ENCODE assay signal across 20 cellular contexts in the genomic region with DNA sequence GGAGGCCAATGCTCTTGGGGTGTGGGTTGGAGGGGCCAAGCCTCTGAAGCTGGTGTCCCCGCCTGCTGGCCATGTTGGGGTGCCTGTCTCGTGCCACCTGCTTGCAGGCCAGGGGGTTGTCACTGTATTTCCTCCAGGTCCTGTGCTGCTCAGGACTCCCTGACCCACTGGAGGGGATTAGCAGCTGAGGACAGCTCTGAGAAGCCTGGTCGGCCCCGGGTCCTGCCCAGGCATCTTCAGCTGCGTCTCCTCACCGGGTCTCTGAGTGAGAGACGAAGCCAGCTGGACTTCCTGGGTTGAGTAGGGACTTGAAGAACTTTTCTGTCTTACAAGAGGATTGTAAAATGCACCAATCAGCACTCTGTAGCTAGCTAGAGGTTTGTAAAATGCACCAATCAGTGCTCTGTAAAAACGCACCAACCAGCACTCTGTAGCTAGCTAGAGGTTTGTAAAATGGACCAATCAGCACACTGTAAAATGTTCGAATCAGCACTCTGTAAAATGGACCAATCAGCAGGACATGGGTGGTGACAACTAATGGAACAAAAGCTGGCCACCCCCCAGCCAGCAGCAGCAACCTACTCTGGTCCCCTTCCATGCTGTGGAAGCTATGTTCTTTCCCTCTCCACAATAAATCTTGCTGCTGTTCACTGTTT. TPM values are rescaled to one million over a fixed set of nuclear protein-coding genes. Genes with fewer than 3 reads are reported as not detected.
DNase-seq lines count a peak whose midpoint lies in the region; ATAC-seq and TF ChIP-seq lines count a peak whose summit lies in the region.
"Had no signal": no experiment of that assay in that cellular context is flagged by ENCODE, and none has a peak within 500 bp of the region (broad histone marks: within the 10 kb centered on the region; RNA-seq: fewer than 3 reads in every experiment).

No MANE protein-coding gene starts in this region.

- H3K4me1 Mint-ChIP-seq in chondrocyte (ENCODE audit: low read depth), result peaks cover 4% of the 10 kb centered on the region

- WGBS in heart right ventricle, 2 donors, result 87 to 90% methylated on average over 9 of the region's 9 CpGs

- DNase-seq in left ventricle myocardium superior (peak; percentile 16), heart right ventricle (no peak), MV-4-11 (lab: John Stamatoyannopoulos, UW) (peak; percentile 20), chondrocyte (ENCODE audit: low spot score) (peak; percentile 72), upper lobe of right lung (peak; percentile 57), nucleus accumbens (lab: John Stamatoyannopoulos, UW) (no peak), LoVo (ENCODE audit: low spot score) (no peak)
- DNase-seq in effector CD8-positive, alpha-beta T cell (lab: John Stamatoyannopoulos, UW), result no peak
- DNase-seq: COR-L47, dermis blood vessel endothelial cell, EL, foreskin fibroblast, NCI-H146, PC-3, SJCRH30 had no signal

- no peak for ATAC-seq in left ventricle myocardium superior
- no peak for ATAC-seq in heart right ventricle
- ATAC-seq in upper lobe of right lung, result no peak
- ATAC-seq: PC-3 had no signal

- H3K4me1 ChIP-seq in heart right ventricle, result peaks cover 0 to 13% (median 0%) of the 10 kb centered on the region in 9 donors
- no peaks in the 10 kb centered on the region for H3K4me1 ChIP-seq in upper lobe of right lung
- H3K4me1 ChIP-seq: prostate gland, SJCRH30 had no signal

- TF ChIP-seq CTCF in heart right ventricle (IDR thresholded peaks at IDR 0.05) (no peak), chondrocyte (IDR thresholded peaks at IDR 0.05) (no peak), upper lobe of right lung (IDR thresholded peaks at IDR 0.05) (no peak)

- H3K27me3 Mint-ChIP-seq in chondrocyte (ENCODE audit: low read depth), result peaks cover 17% of the 10 kb centered on the region

- no peak overlapping the region for H3K27ac Mint-ChIP-seq in chondrocyte (ENCODE audit: unreplicated experiment)
- H3K27ac Mint-ChIP-seq: nephron had no signal

- H3K4me3 ChIP-seq in heart right ventricle (no peak overlapping the region), upper lobe of right lung (no peak overlapping the region)
- H3K4me3 ChIP-seq: cardiac muscle cell, prostate gland, SJCRH30, suprapubic skin had no signal

- peaks cover 0 to 3% (median 0%) of the 10 kb centered on the region in 11 donors for H3K9me3 ChIP-seq in heart right ventricle
- H3K9me3 ChIP-seq in upper lobe of right lung, result no peaks in the 10 kb centered on the region
- H3K9me3 ChIP-seq: prostate gland, SJCRH30, suprapubic skin had no signal

- H3K27me3 ChIP-seq in heart right ventricle (peaks cover 0 to 72% (median 62%) of the 10 kb centered on the region in 7 donors), upper lobe of right lung (peaks cover 53% of the 10 kb centered on the region)
- H3K27me3 ChIP-seq: cardiac muscle cell, SJCRH30 had no signal

- H3K4me3 Mint-ChIP-seq in chondrocyte (ENCODE audit: unreplicated experiment), result no peak overlapping the region
- H3K4me3 Mint-ChIP-seq: nephron had no signal

- H3K36me3 ChIP-seq in heart right ventricle (no peaks in the 10 kb centered on the region), upper lobe of right lung (no peaks in the 10 kb centered on the region)
- H3K36me3 ChIP-seq: cardiac muscle cell, prostate gland, SJCRH30, suprapubic skin had no signal

- H3K9me3 Mint-ChIP-seq in chondrocyte (ENCODE audit: low read depth), result no peaks in the 10 kb centered on the region
- H3K9me3 Mint-ChIP-seq: nephron had no signal

- intact Hi-C loops in left ventricle myocardium superior (cut with micrococcal nuclease) (no loop called here), heart right ventricle (cut with DNase I) (no loop called here), upper lobe of right lung (cut with DNase I) (no loop called here)

- peaks cover 2% of the 10 kb centered on the region for H3K36me3 Mint-ChIP-seq in chondrocyte (ENCODE audit: low read depth)

- no peak overlapping the region for H3K27ac ChIP-seq in heart right ventricle
- H3K27ac ChIP-seq in upper lobe of right lung, result no peak overlapping the region
- H3K27ac ChIP-seq: cardiac muscle cell, epithelial cell of prostate, prostate gland, SJCRH30, suprapubic skin had no signal

RNA-seq across cellular contexts. Expression of gene SLC9A3, which starts 20.6 kb away (rescaled TPM):
- total RNA-seq in left ventricle myocardium superior (1.3 TPM), heart right ventricle (1 to 10 TPM in 7 of 10 donors, under 1 TPM in 3; 0.53 to 1.5 (median 1.1) TPM), chondrocyte (0.95 to 1.4 TPM (median 1.1 TPM) in 3 replicates), upper lobe of right lung (1.0 TPM)
- polyA plus RNA-seq in heart right ventricle, result under 1 TPM; 0.59 to 0.64 TPM

Comparison
In these comparisons a context has a peak if more than half of its experiments do, and no peak if none do; other contexts are left out.
1. DNase-seq: peak in left ventricle myocardium superior (single experiment), MV-4-11 (single experiment), chondrocyte (single experiment) and upper lobe of right lung (single experiment); none in heart right ventricle (0 of 2), effector CD8-positive, alpha-beta T cell (single experiment), nucleus accumbens (0 of 56) and LoVo (single experiment).